In genomic region chr11:6586434-6587359, GRCh38 we compare ENCODE assay signal across 14 cellular contexts. TPM values are rescaled to one million over a fixed set of nuclear protein-coding genes. Genes with fewer than 3 reads are reported as not detected.
A peak's percentile ranks its signal among the peaks of the same experiment; 100 is the strongest.
DNase-seq lines count a peak whose midpoint lies in the region; ATAC-seq and TF ChIP-seq lines count a peak whose summit lies in the region.
"Had no signal": no experiment of that assay in that cellular context is flagged by ENCODE, and none has a peak within 500 bp of the region (broad histone marks: within the 10 kb centered on the region; RNA-seq: fewer than 3 reads in every experiment).

No MANE protein-coding gene starts in this region.

- H3K27me3 Mint-ChIP-seq in activated CD4-positive, alpha-beta T cell treated with anti-CD3 and anti-CD28 coated beads, Interleukin-2, amount 10 ng/mL, durations not matched to agents 24 days and 14 days, result no peaks in the 10 kb centered on the region
- H3K27me3 Mint-ChIP-seq: naive thymus-derived CD8-positive, alpha-beta T cell had no signal

- H3K36me3 ChIP-seq in subcutaneous abdominal adipose tissue (ENCODE audit: control insufficient read depth in 5 of 5, insufficient read depth in 5 of 5, low read length in 5 of 5) (peaks cover 0 to 7% (median 1%) of the 10 kb centered on the region in 5 donors), vagina (no peaks in the 10 kb centered on the region)

- TF ChIP-seq POLR2A in vagina (IDR thresholded peaks at IDR 0.05), result no peak

- H3K4me1 Mint-ChIP-seq in activated CD4-positive, alpha-beta T cell treated with anti-CD3 and anti-CD28 coated beads, Interleukin-2, amount 10 ng/mL, durations not matched to agents 24 days and 14 days, result no peaks in the 10 kb centered on the region

- H3K27me3 ChIP-seq in right cardiac atrium (ENCODE audit: control insufficient read depth, insufficient read depth), result no peaks in the 10 kb centered on the region
- no peaks in the 10 kb centered on the region for H3K27me3 ChIP-seq in subcutaneous abdominal adipose tissue (ENCODE audit: control insufficient read depth in 5 of 5, insufficient read depth in 4 of 5, low read length in 5 of 5)
- no peaks in the 10 kb centered on the region for H3K27me3 ChIP-seq in vagina
- H3K27me3 ChIP-seq: spleen had no signal

- H3K4me1 ChIP-seq in right cardiac atrium (ENCODE audit: control insufficient read depth, insufficient read depth, low read length) (no peaks in the 10 kb centered on the region), subcutaneous abdominal adipose tissue (ENCODE audit: control insufficient read depth in 5 of 5, insufficient read depth in 5 of 5, low read length in 5 of 5) (peaks cover 1 to 15% (median 5%) of the 10 kb centered on the region in 5 donors), vagina (no peaks in the 10 kb centered on the region)
- H3K4me1 ChIP-seq: spleen had no signal

- no peak overlapping the region for H3K4me3 Mint-ChIP-seq in activated CD4-positive, alpha-beta T cell treated with anti-CD3 and anti-CD28 coated beads, Interleukin-2, amount 10 ng/mL, durations not matched to agents 24 days and 14 days
- H3K4me3 Mint-ChIP-seq: naive thymus-derived CD8-positive, alpha-beta T cell had no signal

- H3K9ac ChIP-seq in subcutaneous abdominal adipose tissue (ENCODE audit: low read length in 5 of 5), result no peak overlapping the region

- no peak overlapping the region for H3K27ac Mint-ChIP-seq in activated CD4-positive, alpha-beta T cell treated with anti-CD3 and anti-CD28 coated beads, Interleukin-2, amount 10 ng/mL, durations not matched to agents 24 days and 14 days

- H3K9me3 Mint-ChIP-seq in activated CD4-positive, alpha-beta T cell treated with anti-CD3 and anti-CD28 coated beads, Interleukin-2, amount 10 ng/mL, durations not matched to agents 24 days and 14 days, result peaks cover 10% of the 10 kb centered on the region

- H3K9me3 ChIP-seq in right cardiac atrium (ENCODE audit: control insufficient read depth, low read length) (no peaks in the 10 kb centered on the region), subcutaneous abdominal adipose tissue (ENCODE audit: control insufficient read depth in 5 of 5, low read length in 5 of 5) (peaks cover 0 to 5% (median 3%) of the 10 kb centered on the region in 5 donors), vagina (no peaks in the 10 kb centered on the region)

- intact Hi-C loops in activated CD4-positive, alpha-beta T cell treated with anti-CD3 and anti-CD28 coated beads, Interleukin-2, amount 10 ng/mL, durations not matched to agents 24 days and 14 days (cut with micrococcal nuclease), result no loop called here
- intact Hi-C loops in right cardiac atrium (cut with DNase I), result no loop called here
- intact Hi-C loops in vagina (cut with DNase I), result no loop called here

- H3K27ac ChIP-seq in right cardiac atrium (ENCODE audit: low read length) (no peak overlapping the region), subcutaneous abdominal adipose tissue (ENCODE audit: low read depth, low read length) (no peak overlapping the region), vagina (no peak overlapping the region)
- H3K27ac ChIP-seq: PC-9, spleen had no signal

- H3K36me3 Mint-ChIP-seq in activated CD4-positive, alpha-beta T cell treated with anti-CD3 and anti-CD28 coated beads, Interleukin-2, amount 10 ng/mL, durations not matched to agents 24 days and 14 days (ENCODE audit: low read depth), result peaks cover 37% of the 10 kb centered on the region

- TF ChIP-seq CTCF in vagina (IDR thresholded peaks at IDR 0.05), result no peak

- 70% methylated on average over 25 of the region's 25 CpGs for WGBS in right cardiac atrium

- peak; percentile 53 for DNase-seq in activated CD4-positive, alpha-beta T cell treated with anti-CD3 and anti-CD28 coated beads, Interleukin-2, amount 10 ng/mL, durations not matched to agents 24 days and 14 days
- no peak for DNase-seq in activated CD4-positive, alpha-beta T cell treated with anti-CD3 and anti-CD28 coated beads for 1 hour
- DNase-seq in NCI-H69 (lab: John Stamatoyannopoulos, UW) (peak; percentile 77), right cardiac atrium (peak; percentile 65 to 87 (median 86)), mesenteric fat pad (ENCODE audit: low spot score) (no peak), HUDEP-2 (lab: John Stamatoyannopoulos, UW; ENCODE audit: unreplicated experiment in 76 of 76) (no peak), vagina (ENCODE audit: extremely low spot score in 2 of 2) (no peak)
- DNase-seq: foreskin melanocyte; naive thymus-derived CD8-positive, alpha-beta T cell; NCI-H1105; PC-9; spleen had no signal

- H3K4me3 ChIP-seq in right cardiac atrium (ENCODE audit: low read length) (no peak overlapping the region), subcutaneous abdominal adipose tissue (ENCODE audit: low read depth in 1 of 5, low read length in 5 of 5) (peak overlapping the region in 3 of 5 donors; percentile 11 to 30 (median 15)), vagina (no peak overlapping the region)
- H3K4me3 ChIP-seq: GM12878, PC-9, spleen had no signal

- peak; percentile 89 to 94 for ATAC-seq in right cardiac atrium
- ATAC-seq: GM12878; naive thymus-derived CD8-positive, alpha-beta T cell had no signal

RNA-seq across cellular contexts. Expression of gene RRP8, which starts 16.7 kb away (rescaled TPM):
- 41.5 and 43.8 TPM in 2 replicates for total RNA-seq in activated CD4-positive, alpha-beta T cell treated with anti-CD3 and anti-CD28 coated beads, Interleukin-2, amount 10 ng/mL, durations not matched to agents 24 days and 14 days
- total RNA-seq in right cardiac atrium (10 to 100 TPM; 15.8 to 21.7 (median 18.7) TPM), mesenteric fat pad (20.8 TPM), vagina (10.3 TPM)
- polyA plus RNA-seq in right cardiac atrium, result 18.2 TPM

RNA-seq across cellular contexts. Expression of gene ILK, which starts 16.9 kb away (rescaled TPM):
- total RNA-seq in activated CD4-positive, alpha-beta T cell treated with anti-CD3 and anti-CD28 coated beads, Interleukin-2, amount 10 ng/mL, durations not matched to agents 24 days and 14 days, result 89.6 and 92.4 TPM in 2 replicates
- total RNA-seq in right cardiac atrium, result 100 to 1,000 TPM; 176 to 196 (median 192) TPM
- polyA plus RNA-seq in right cardiac atrium, result 180 TPM
- total RNA-seq in mesenteric fat pad, result 141 TPM
- 149 TPM for total RNA-seq in vagina

RNA-seq across cellular contexts. Expression of gene TAF10, which starts 25.3 kb away (rescaled TPM):
- 140 and 141 TPM in 2 replicates for total RNA-seq in activated CD4-positive, alpha-beta T cell treated with anti-CD3 and anti-CD28 coated beads, Interleukin-2, amount 10 ng/mL, durations not matched to agents 24 days and 14 days
- total RNA-seq in right cardiac atrium (100 to 1,000 TPM in 2 of 4 donors, 10 to 100 TPM in 2; 96.9 to 115 (median 99.1) TPM), mesenteric fat pad (142 TPM), vagina (48.1 TPM)
- 100 TPM for polyA plus RNA-seq in right cardiac atrium

RNA-seq across cellular contexts. Expression of gene TPP1, which starts 32.5 kb away (rescaled TPM):
- total RNA-seq in activated CD4-positive, alpha-beta T cell treated with anti-CD3 and anti-CD28 coated beads, Interleukin-2, amount 10 ng/mL, durations not matched to agents 24 days and 14 days, result 32.2 and 35.2 TPM in 2 replicates
- 10 to 100 TPM; 56.7 to 98.3 (median 78.2) TPM for total RNA-seq in right cardiac atrium
- polyA plus RNA-seq in right cardiac atrium, result 52.6 TPM
- total RNA-seq in mesenteric fat pad, result 133 TPM
- 77.3 TPM for total RNA-seq in vagina

Comparison
In these comparisons a context has a peak if more than half of its experiments do, and no peak if none do; other contexts are left out.
1. DNase-seq: peak in activated CD4-positive, alpha-beta T cell treated with anti-CD3 and anti-CD28 coated beads, Interleukin-2, amount 10 ng/mL, durations not matched to agents 24 days and 14 days (single experiment), NCI-H69 (single experiment) and right cardiac atrium (3 of 3); none in activated CD4-positive, alpha-beta T cell treated with anti-CD3 and anti-CD28 coated beads for 1 hour (single experiment), mesenteric fat pad (single experiment), HUDEP-2 (0 of 76) and vagina (0 of 2).
2. H3K4me3 ChIP-seq: peak in subcutaneous abdominal adipose tissue (3 of 5); none in right cardiac atrium (single experiment) and vagina (0 of 2).